8 cellular contexts compared by ENCODE assay signal in genomic region chr20:38165089-38165965, GRCh38. TPM values are rescaled to one million over a fixed set of nuclear protein-coding genes. Genes with fewer than 3 reads are reported as not detected.
DNase-seq lines count a peak whose midpoint lies in the region; ATAC-seq, FAIRE-seq and TF ChIP-seq lines count a peak whose summit lies in the region.

TSS of gene TGM2 (minus strand) at chr20:38165270. CDS start at chr20:38165198, 72 bp downstream.

- TF ChIP-seq POLR2A in H54 (IDR thresholded peaks at IDR 0.05; ENCODE audit: low read depth, low read length) = 0 out of 2 replicates have a peak, but pooled peaks have one; percentile 15

- peaks cover 76% of the 10 kb centered on the region for H3K4me1 ChIP-seq in lower lobe of right lung

- DNase-seq in Daoy (ENCODE audit: low read depth) (peak; percentile 87), H54 (ENCODE audit: insufficient read length, low spot score) (peak; percentile 51), NCI-H1930 (lab: John Stamatoyannopoulos, UW) (peak; percentile 68 to 81), ecto neural progenitor cell (ENCODE audit: low spot score) (peak; percentile 82), lower lobe of right lung (peak; percentile 92), cerebellar nuclear complex (lab: John Stamatoyannopoulos, UW) (no peak)
- peak in 3 of 4 experiments; percentile 7 to 30 (median 15) for DNase-seq in activated CD4-positive, CD25-positive, alpha-beta regulatory T cell (lab: John Stamatoyannopoulos, UW)
- DNase-seq in stimulated activated CD8-positive, alpha-beta memory T cell treated with anti-CD3 and anti-CD28 coated beads, Interleukin-2, amount 100 ng/mL, for 48 hours (ENCODE audit: low read depth in 2 of 2) = peak; percentile 27 to 32

- H3K36me3 ChIP-seq in lower lobe of right lung = peaks cover 13% of the 10 kb centered on the region

- H3K4me3 ChIP-seq in lower lobe of right lung = peak within 1 kb of the TSS; percentile 69

- intact Hi-C loops in lower lobe of right lung (cut with DNase I) = loop anchor here (10.0 kb wide), 1 partner anchor 91 kb away; no protein-coding TSS in a partner anchor

- ATAC-seq in lower lobe of right lung = peak; percentile 94

- H3K9me3 ChIP-seq in lower lobe of right lung = no peaks in the 10 kb centered on the region

- H3K27ac ChIP-seq in lower lobe of right lung = peak within 1 kb of the TSS; percentile 78

- peak; percentile 87 for TF ChIP-seq CTCF in lower lobe of right lung (IDR thresholded peaks at IDR 0.05)

- no peak for FAIRE-seq in H54 (lab: Jason Lieb, UNC)

- no peaks in the 10 kb centered on the region for H3K27me3 ChIP-seq in lower lobe of right lung (ENCODE audit: low read depth)

RNA-seq across cellular contexts. Expression of gene TGM2, which starts in this region (rescaled TPM):
- total RNA-seq in Daoy (2014; rRNA removed; shearing (Covaris generic)) = 27.3 and 33.4 TPM in 2 replicates
- total RNA-seq in lower lobe of right lung = 362 TPM

Comparison
In these comparisons a context has a peak if more than half of its experiments do, and no peak if none do; other contexts are left out.
1. RNA of gene TGM2 (total RNA-seq): 362 TPM in lower lobe of right lung (single experiment); 27.3 to 33.4 TPM in Daoy; every median in the first group is over 10 times any median in the second.
2. DNase-seq: peak in Daoy (single experiment), H54 (single experiment), NCI-H1930 (2 of 2), activated CD4-positive, CD25-positive, alpha-beta regulatory T cell (3 of 4), ecto neural progenitor cell (single experiment), lower lobe of right lung (single experiment) and stimulated activated CD8-positive, alpha-beta memory T cell treated with anti-CD3 and anti-CD28 coated beads, Interleukin-2, amount 100 ng/mL, for 48 hours (2 of 2); none in cerebellar nuclear complex (0 of 2).